Comparison of ENCODE assay signal across 23 cellular contexts in the genomic region with DNA sequence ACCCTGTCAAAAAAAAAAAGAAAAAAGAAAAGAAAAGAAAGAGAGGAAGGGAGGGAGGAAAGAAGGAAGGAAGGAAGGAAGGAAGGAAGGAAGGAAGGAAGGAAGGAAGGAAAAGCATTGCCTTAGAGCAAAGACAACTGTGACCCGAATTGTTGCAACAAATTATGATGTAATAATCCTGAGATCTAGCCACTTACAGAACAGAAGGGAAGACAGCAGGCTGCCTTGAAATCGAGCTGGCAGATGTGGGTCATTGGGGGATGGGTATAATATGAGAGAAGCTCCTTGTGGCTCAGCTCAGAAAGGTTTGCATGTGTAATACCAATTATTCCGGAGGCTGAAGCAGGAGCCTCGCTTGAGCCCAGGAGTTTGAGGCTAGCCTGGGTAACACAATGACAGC.
DNase-seq lines count a peak whose midpoint lies in the region; ATAC-seq, FAIRE-seq and TF ChIP-seq lines count a peak whose summit lies in the region.
"Had no signal": no experiment of that assay in that cellular context is flagged by ENCODE, and none has a peak within 500 bp of the region (broad histone marks: within the 10 kb centered on the region; RNA-seq: fewer than 3 reads in every experiment).

No MANE protein-coding gene starts in this region.

- H3K27ac Mint-ChIP-seq in activated CD8-positive, alpha-beta memory T cell treated with anti-CD3 and anti-CD28 coated beads, Interleukin-2, amount 10 ng/mL, durations not matched to agents 7 days and 5 days: no peak overlapping the region
- H3K27ac Mint-ChIP-seq in immature natural killer cell: peak overlapping the region in 1 of 6 donors; percentile 8
- H3K27ac Mint-ChIP-seq: activated CD4-positive, alpha-beta memory T cell treated with anti-CD3 and anti-CD28 coated beads, Interleukin-2, amount 10 ng/mL, durations not matched to agents 7 days and 5 days; brain; CD4-positive, CD25-positive, alpha-beta regulatory T cell; stimulated activated effector memory CD8-positive, alpha-beta T cell treated with anti-CD3 and anti-CD28 coated beads, Interleukin-12 subunit alpha, Interleukin-12 subunit beta, amount 100 ng/mL, for 72 hours had no signal

- DNase-seq in activated CD8-positive, alpha-beta memory T cell treated with anti-CD3 and anti-CD28 coated beads for 24 hours: peak; percentile 28
- DNase-seq in activated CD8-positive, alpha-beta memory T cell treated with anti-CD3 and anti-CD28 coated beads, Interleukin-2, amount 10 ng/mL, durations not matched to agents 7 days and 5 days: no peak
- peak; percentile 86 to 97 for DNase-seq in NCI-H524 (lab: John Stamatoyannopoulos, UW)
- peak; percentile 75 for DNase-seq in SKM-1 treated with dmso at 0.1 percent for 144 hours (lab: John Stamatoyannopoulos, UW; ENCODE audit: unreplicated experiment)
- DNase-seq in upper lobe of right lung: no peak
- DNase-seq in immature natural killer cell: no peak
- DNase-seq in pancreas: no peak
- no peak for DNase-seq in GM13976 (ENCODE audit: low spot score)
- DNase-seq: activated CD4-positive, alpha-beta memory T cell treated with anti-CD3 and anti-CD28 coated beads, Interleukin-2, amount 10 ng/mL, durations not matched to agents 7 days and 5 days; activated T-cell treated with anti-CD3 and anti-CD28 coated beads, Interleukin-2, amount 50 U/mL, for 4 hours; CD4-positive, CD25-positive, alpha-beta regulatory T cell; DMS79; midbrain; NCI-H2029 treated with DMSO at 0.1 percent for 48 hours; NCI-H748 treated with DMSO at 0.1 percent for 48 hours; T-helper 1 cell had no signal

- H3K36me3 Mint-ChIP-seq in activated CD8-positive, alpha-beta memory T cell treated with anti-CD3 and anti-CD28 coated beads, Interleukin-2, amount 10 ng/mL, durations not matched to agents 7 days and 5 days: no peaks in the 10 kb centered on the region
- peaks cover 6 to 10% (median 8%) of the 10 kb centered on the region in 3 donors for H3K36me3 Mint-ChIP-seq in immature natural killer cell
- H3K36me3 Mint-ChIP-seq: activated naive CD4-positive, alpha-beta T cell treated with anti-CD3 and anti-CD28 coated beads, Interleukin-2, amount 50 U/mL, for 72 hours; brain; CD4-positive, CD25-positive, alpha-beta regulatory T cell; stimulated activated effector memory CD8-positive, alpha-beta T cell treated with anti-CD3 and anti-CD28 coated beads, Interleukin-12 subunit alpha, Interleukin-12 subunit beta, amount 100 ng/mL, for 72 hours had no signal

- H3K4me3 ChIP-seq in upper lobe of right lung (no peak overlapping the region), pancreas (no peak overlapping the region)
- H3K4me3 ChIP-seq: A549, thoracic aorta had no signal

- in situ Hi-C loops in GM13976 (cut with MboI; ENCODE audit: low sequenced_read_pairs, unreplicated experiment): loop anchor here (10.0 kb wide), 2 partner anchors 410 to 550 kb away; no protein-coding TSS in a partner anchor

- no peak for TF ChIP-seq CTCF in upper lobe of right lung (IDR thresholded peaks at IDR 0.05)
- TF ChIP-seq CTCF in pancreas (IDR thresholded peaks at IDR 0.05): no peak
- TF ChIP-seq CTCF in GM13976 (IDR thresholded peaks at IDR 0.05; ENCODE audit: borderline replicate concordance, control extremely low read depth, extremely low read depth, insufficient read depth, missing control alignments): no peak

- no peaks in the 10 kb centered on the region for H3K27me3 ChIP-seq in upper lobe of right lung
- no peaks in the 10 kb centered on the region for H3K27me3 ChIP-seq in pancreas

- H3K4me1 ChIP-seq in upper lobe of right lung: peaks cover 7% of the 10 kb centered on the region
- peaks cover 0 to 6% (median 0%) of the 10 kb centered on the region in 3 donors for H3K4me1 ChIP-seq in pancreas

- intact Hi-C loops in upper lobe of right lung (cut with DNase I): loop anchor here (5.0 kb wide), 1 partner anchor 557 kb away; no protein-coding TSS in a partner anchor
- intact Hi-C loops in pancreas (cut with DNase I): loop anchor here in 2 of 3 donors (5.0 to 10.0 kb wide), 2 partner anchors 410 to 552 kb away; no protein-coding TSS in a partner anchor

- H3K9me3 ChIP-seq in upper lobe of right lung (no peaks in the 10 kb centered on the region), pancreas (no peaks in the 10 kb centered on the region)
- H3K9me3 ChIP-seq: thoracic aorta had no signal

- H3K4me1 Mint-ChIP-seq in activated CD8-positive, alpha-beta memory T cell treated with anti-CD3 and anti-CD28 coated beads, Interleukin-2, amount 10 ng/mL, durations not matched to agents 7 days and 5 days: peaks cover 11% of the 10 kb centered on the region
- peaks cover 10 to 12% of the 10 kb centered on the region in 2 donors for H3K4me1 Mint-ChIP-seq in immature natural killer cell

- no peak for ATAC-seq in activated CD8-positive, alpha-beta memory T cell treated with anti-CD3 and anti-CD28 coated beads, Interleukin-2, amount 10 ng/mL, durations not matched to agents 7 days and 5 days
- ATAC-seq in upper lobe of right lung (peak; percentile 7), pancreas (no peak)
- ATAC-seq: A549; activated naive CD4-positive, alpha-beta T cell treated with anti-CD3 and anti-CD28 coated beads, Interleukin-2, amount 50 U/mL, for 72 hours; activated T-cell treated with anti-CD3 and anti-CD28 coated beads, Interleukin-2, amount 50 U/mL, for 4 hours; stimulated activated effector memory CD8-positive, alpha-beta T cell treated with anti-CD3 and anti-CD28 coated beads, Interleukin-12 subunit alpha, Interleukin-12 subunit beta, amount 100 ng/mL, for 72 hours had no signal

- H3K27me3 Mint-ChIP-seq in activated CD8-positive, alpha-beta memory T cell treated with anti-CD3 and anti-CD28 coated beads, Interleukin-2, amount 10 ng/mL, durations not matched to agents 7 days and 5 days: peaks cover 13% of the 10 kb centered on the region
- peaks cover 0 to 2% (median 0%) of the 10 kb centered on the region in 3 donors for H3K27me3 Mint-ChIP-seq in immature natural killer cell (ENCODE audit: low read depth in 3 of 3)
- H3K27me3 Mint-ChIP-seq: CD4-positive, CD25-positive, alpha-beta regulatory T cell had no signal

- H3K27ac ChIP-seq in upper lobe of right lung: no peak overlapping the region
- no peak overlapping the region for H3K27ac ChIP-seq in pancreas
- H3K27ac ChIP-seq: A549, thoracic aorta, VCaP had no signal

- FAIRE-seq in pancreas (lab: Jason Lieb, UNC): no peak
- FAIRE-seq: A549, HTR-8/SVneo had no signal

- no peak overlapping the region for H3K4me3 Mint-ChIP-seq in activated CD8-positive, alpha-beta memory T cell treated with anti-CD3 and anti-CD28 coated beads, Interleukin-2, amount 10 ng/mL, durations not matched to agents 7 days and 5 days
- no peak overlapping the region for H3K4me3 Mint-ChIP-seq in immature natural killer cell
- H3K4me3 Mint-ChIP-seq: activated CD4-positive, alpha-beta memory T cell treated with anti-CD3 and anti-CD28 coated beads, Interleukin-2, amount 10 ng/mL, durations not matched to agents 7 days and 5 days; activated T-cell treated with anti-CD3 and anti-CD28 coated beads, Interleukin-2, amount 50 U/mL, for 4 hours; brain; CD4-positive, CD25-positive, alpha-beta regulatory T cell; stimulated activated effector memory CD8-positive, alpha-beta T cell treated with anti-CD3 and anti-CD28 coated beads, Interleukin-12 subunit alpha, Interleukin-12 subunit beta, amount 100 ng/mL, for 72 hours had no signal

- H3K36me3 ChIP-seq in upper lobe of right lung (no peaks in the 10 kb centered on the region), pancreas (no peaks in the 10 kb centered on the region)
- H3K36me3 ChIP-seq: thoracic aorta had no signal

- 54 to 73% methylated on average over 4 of the region's 4 CpGs for WGBS in pancreas, 2 donors

- CTCF ChIA-PET in activated CD8-positive, alpha-beta memory T cell treated with anti-CD3 and anti-CD28 coated beads, Interleukin-2, amount 10 ng/mL, durations not matched to agents 7 days and 5 days (lab: Charles Lee): interaction anchor here (0.7 kb wide), 1 partner anchor 552 kb away, joined by 3 read pairs; no protein-coding TSS in a partner anchor

- H3K9me3 Mint-ChIP-seq in activated CD8-positive, alpha-beta memory T cell treated with anti-CD3 and anti-CD28 coated beads, Interleukin-2, amount 10 ng/mL, durations not matched to agents 7 days and 5 days (ENCODE audit: low read depth): no peaks in the 10 kb centered on the region
- H3K9me3 Mint-ChIP-seq in immature natural killer cell: no peaks in the 10 kb centered on the region
- H3K9me3 Mint-ChIP-seq: activated CD4-positive, alpha-beta memory T cell treated with anti-CD3 and anti-CD28 coated beads, Interleukin-2, amount 10 ng/mL, durations not matched to agents 7 days and 5 days; activated naive CD4-positive, alpha-beta T cell treated with anti-CD3 and anti-CD28 coated beads, Interleukin-2, amount 50 U/mL, for 72 hours; activated T-cell treated with anti-CD3 and anti-CD28 coated beads, Interleukin-2, amount 50 U/mL, for 4 hours; stimulated activated effector memory CD8-positive, alpha-beta T cell treated with anti-CD3 and anti-CD28 coated beads, Interleukin-12 subunit alpha, Interleukin-12 subunit beta, amount 100 ng/mL, for 72 hours had no signal

Comparison
In these comparisons a context has a peak if more than half of its experiments do, and no peak if none do; other contexts are left out.
1. DNase-seq: peak in activated CD8-positive, alpha-beta memory T cell treated with anti-CD3 and anti-CD28 coated beads for 24 hours (single experiment), NCI-H524 (2 of 2) and SKM-1 treated with dmso at 0.1 percent for 144 hours (single experiment); none in activated CD8-positive, alpha-beta memory T cell treated with anti-CD3 and anti-CD28 coated beads, Interleukin-2, amount 10 ng/mL, durations not matched to agents 7 days and 5 days (single experiment), upper lobe of right lung (single experiment), immature natural killer cell (0 of 3), pancreas (0 of 6) and GM13976 (single experiment).